In genomic region chr4:101753702-101754101, GRCh38 we compare ENCODE assay signal across 28 cellular contexts. TPM values are rescaled to one million over a fixed set of nuclear protein-coding genes. Genes with fewer than 3 reads are reported as not detected.
DNase-seq lines count a peak whose midpoint lies in the region; ATAC-seq, FAIRE-seq and TF ChIP-seq lines count a peak whose summit lies in the region.
"Had no signal": no experiment of that assay in that cellular context is flagged by ENCODE, and none has a peak within 500 bp of the region (broad histone marks: within the 10 kb centered on the region; RNA-seq: fewer than 3 reads in every experiment).

No MANE protein-coding gene starts in this region.

- ATAC-seq in foreskin keratinocyte (no peak), GM21390 (IDR thresholded peaks at IDR 0.05; ENCODE audit: unreplicated experiment) (no peak), pancreas (no peak)
- ATAC-seq: naive thymus-derived CD4-positive, alpha-beta T cell had no signal

- 49 to 54% methylated on average over 2 of the region's 2 CpGs for WGBS in pancreas, 2 donors

- H3K36me3 ChIP-seq in bronchial epithelial cell (ENCODE audit: control insufficient read depth, insufficient read depth, low read length), result no peaks in the 10 kb centered on the region
- H3K36me3 ChIP-seq in pancreas, result no peaks in the 10 kb centered on the region
- H3K36me3 ChIP-seq: MG63, spleen, thyroid gland had no signal

- no peak overlapping the region for H3K4me3 Mint-ChIP-seq in activated T-helper 2 cell treated with anti-CD3 and anti-CD28 coated beads, Interferon-gamma antibody, Interleukin-2, Interleukin-4, amounts not matched to agents 10 μg/mL and 5 μg/mL and 100 μg/mL, durations not matched to agents 14 hours and 24 hours and 36 hours (ENCODE audit: low read depth)
- H3K4me3 Mint-ChIP-seq: activated B cell treated with CpG ODN at 0.5 μM for 24 hours; activated CD4-positive, alpha-beta memory T cell treated with anti-CD3 and anti-CD28 coated beads for 36 hours; IgD-negative memory B cell; naive thymus-derived CD4-positive, alpha-beta T cell had no signal

- no peak overlapping the region for H3K27ac Mint-ChIP-seq in activated T-helper 2 cell treated with anti-CD3 and anti-CD28 coated beads, Interferon-gamma antibody, Interleukin-2, Interleukin-4, amounts not matched to agents 10 μg/mL and 5 μg/mL and 100 μg/mL, durations not matched to agents 14 hours and 24 hours and 36 hours
- H3K27ac Mint-ChIP-seq: activated B cell treated with CpG ODN at 0.5 μM for 24 hours; activated CD4-positive, alpha-beta memory T cell treated with anti-CD3 and anti-CD28 coated beads for 36 hours; naive thymus-derived CD4-positive, alpha-beta T cell had no signal

- H3K27me3 ChIP-seq in bronchial epithelial cell (ENCODE audit: control insufficient read depth, insufficient read depth, low read length) (no peaks in the 10 kb centered on the region), foreskin keratinocyte (no peaks in the 10 kb centered on the region), pancreas (no peaks in the 10 kb centered on the region)
- H3K27me3 ChIP-seq: MG63, spleen, thyroid gland had no signal

- peaks cover 6% of the 10 kb centered on the region for H3K4me1 ChIP-seq in foreskin keratinocyte
- H3K4me1 ChIP-seq in pancreas, result no peaks in the 10 kb centered on the region
- H3K4me1 ChIP-seq: spleen, thyroid gland had no signal

- no peak overlapping the region for H3K4me3 ChIP-seq in bronchial epithelial cell (ENCODE audit: low read depth, low read length)
- no peak overlapping the region for H3K4me3 ChIP-seq in pancreas
- H3K4me3 ChIP-seq: MG63, spleen, thyroid gland had no signal

- no peaks in the 10 kb centered on the region for H3K9me3 ChIP-seq in pancreas
- H3K9me3 ChIP-seq: MG63, thyroid gland had no signal

- intact Hi-C loops in activated T-helper 2 cell treated with anti-CD3 and anti-CD28 coated beads, Interferon-gamma antibody, Interleukin-2, Interleukin-4, amounts not matched to agents 10 μg/mL and 5 μg/mL and 100 μg/mL, durations not matched to agents 14 hours and 24 hours and 36 hours (cut with micrococcal nuclease), result no loop called here
- intact Hi-C loops in pancreas (cut with DNase I), result no loop called here

- H3K27ac ChIP-seq in foreskin keratinocyte (no peak overlapping the region), pancreas (no peak overlapping the region)
- H3K27ac ChIP-seq: spleen, thyroid gland had no signal

- DNase-seq in NCI-H446 treated with DMSO at 0.1 percent for 48 hours (lab: John Stamatoyannopoulos, UW) (peak; percentile 33), NCI-H446 (lab: John Stamatoyannopoulos, UW) (no peak), bronchial epithelial cell (ENCODE audit: low read depth) (peak; percentile 60), foreskin keratinocyte (peak; percentile 28 to 73), middle frontal gyrus (ENCODE audit: extremely low spot score, low spot score) (no peak), pancreas (no peak)
- no peak for DNase-seq in activated T-helper 2 cell treated with anti-CD3 and anti-CD28 coated beads, Interferon-gamma antibody, Interleukin-2, Interleukin-4, amounts not matched to agents 10 μg/mL and 5 μg/mL and 100 μg/mL, durations not matched to agents 14 hours and 24 hours and 36 hours (ENCODE audit: low spot score)
- DNase-seq: 8988T; activated B cell treated with CpG ODN at 0.5 μM for 24 hours; activated CD4-positive, alpha-beta memory T cell treated with anti-CD3 and anti-CD28 coated beads for 36 hours; activated gamma-delta T cell treated with Interleukin-2 at 50 U/mL for 16 hours; C1 segment of cervical spinal cord; central memory CD4-positive, alpha-beta T cell; DND-41; kidney glomerular epithelial cell; mammary epithelial cell; MG63; naive thymus-derived CD4-positive, alpha-beta T cell; NCI-H1436 treated with DMSO at 0.1 percent for 48 hours; NCI-H69; occipital lobe; spleen; stimulated activated CD4-positive, alpha-beta T cell treated with anti-CD3 and anti-CD28 coated beads, Interleukin-4, amount 100 ng/mL, for 1 hour; stimulated activated naive CD4-positive, alpha-beta T cell; thyroid gland had no signal

- no peaks in the 10 kb centered on the region for H3K36me3 Mint-ChIP-seq in activated T-helper 2 cell treated with anti-CD3 and anti-CD28 coated beads, Interferon-gamma antibody, Interleukin-2, Interleukin-4, amounts not matched to agents 10 μg/mL and 5 μg/mL and 100 μg/mL, durations not matched to agents 14 hours and 24 hours and 36 hours (ENCODE audit: low read depth)
- H3K36me3 Mint-ChIP-seq: activated CD4-positive, alpha-beta memory T cell treated with anti-CD3 and anti-CD28 coated beads for 36 hours; naive thymus-derived CD4-positive, alpha-beta T cell had no signal

- TF ChIP-seq CTCF in bronchial epithelial cell (IDR thresholded peaks at IDR 0.05; ENCODE audit: insufficient read depth, low read length, severe bottlenecking) (no peak), foreskin keratinocyte (conservative IDR thresholded peaks at IDR 0.05) (no peak), pancreas (IDR thresholded peaks at IDR 0.05) (no peak)

- no peaks in the 10 kb centered on the region for H3K9me3 Mint-ChIP-seq in activated T-helper 2 cell treated with anti-CD3 and anti-CD28 coated beads, Interferon-gamma antibody, Interleukin-2, Interleukin-4, amounts not matched to agents 10 μg/mL and 5 μg/mL and 100 μg/mL, durations not matched to agents 14 hours and 24 hours and 36 hours
- H3K9me3 Mint-ChIP-seq: activated CD4-positive, alpha-beta memory T cell treated with anti-CD3 and anti-CD28 coated beads for 36 hours had no signal

- no peak for FAIRE-seq in bronchial epithelial cell (lab: Jason Lieb, UNC)
- no peak for FAIRE-seq in pancreas (lab: Jason Lieb, UNC)
- FAIRE-seq: H1 had no signal

- H3K27me3 Mint-ChIP-seq in activated T-helper 2 cell treated with anti-CD3 and anti-CD28 coated beads, Interferon-gamma antibody, Interleukin-2, Interleukin-4, amounts not matched to agents 10 μg/mL and 5 μg/mL and 100 μg/mL, durations not matched to agents 14 hours and 24 hours and 36 hours (ENCODE audit: low read depth), result no peaks in the 10 kb centered on the region
- H3K27me3 Mint-ChIP-seq: activated B cell treated with CpG ODN at 0.5 μM for 24 hours; activated CD4-positive, alpha-beta memory T cell treated with anti-CD3 and anti-CD28 coated beads for 36 hours; IgD-negative memory B cell had no signal

- no peaks in the 10 kb centered on the region for H3K4me1 Mint-ChIP-seq in activated T-helper 2 cell treated with anti-CD3 and anti-CD28 coated beads, Interferon-gamma antibody, Interleukin-2, Interleukin-4, amounts not matched to agents 10 μg/mL and 5 μg/mL and 100 μg/mL, durations not matched to agents 14 hours and 24 hours and 36 hours (ENCODE audit: low read depth)
- H3K4me1 Mint-ChIP-seq: naive thymus-derived CD4-positive, alpha-beta T cell had no signal

RNA-seq across cellular contexts. Expression of gene BANK1, which starts 36.8 kb away (rescaled TPM):
- total RNA-seq in bronchial epithelial cell (0.26 TPM in 2 replicates), foreskin keratinocyte (0.20 and 0.25 TPM in 2 replicates), pancreas (1 to 10 TPM in 2 of 6 donors, under 1 TPM in 4; 0.13 to 1.1 (median 0.34) TPM)
- polyA plus RNA-seq in foreskin keratinocyte (0.11 and 0.12 TPM in 2 replicates), pancreas (1 to 10 TPM in 1 of 2 donors, under 1 TPM in 1; 0.57 to 2.0 TPM)
- 0.14 and 0.16 TPM in 2 replicates for total RNA-seq in activated T-helper 2 cell treated with anti-CD3 and anti-CD28 coated beads, Interferon-gamma antibody, Interleukin-2, Interleukin-4, amounts not matched to agents 10 μg/mL and 5 μg/mL and 100 μg/mL, durations not matched to agents 14 hours and 24 hours and 36 hours
- total RNA-seq: activated CD4-positive, alpha-beta memory T cell treated with anti-CD3 and anti-CD28 coated beads for 36 hours had no signal

Comparison
In these comparisons a context has a peak if more than half of its experiments do, and no peak if none do; other contexts are left out.
1. DNase-seq: peak in NCI-H446 treated with DMSO at 0.1 percent for 48 hours (single experiment), bronchial epithelial cell (single experiment) and foreskin keratinocyte (2 of 2); none in NCI-H446 (0 of 2), activated T-helper 2 cell treated with anti-CD3 and anti-CD28 coated beads, Interferon-gamma antibody, Interleukin-2, Interleukin-4, amounts not matched to agents 10 μg/mL and 5 μg/mL and 100 μg/mL, durations not matched to agents 14 hours and 24 hours and 36 hours (single experiment), middle frontal gyrus (single experiment) and pancreas (0 of 6).